Comparison of ENCODE assay signal across 13 cellular contexts in genomic region chr2:112579280-112579679, GRCh38. TPM values are rescaled to one million over a fixed set of nuclear protein-coding genes. Genes with fewer than 3 reads are reported as not detected.
DNase-seq lines count a peak whose midpoint lies in the region; ATAC-seq, FAIRE-seq and TF ChIP-seq lines count a peak whose summit lies in the region.
"Had no signal": no experiment of that assay in that cellular context is flagged by ENCODE, and none has a peak within 500 bp of the region (broad histone marks: within the 10 kb centered on the region; RNA-seq: fewer than 3 reads in every experiment).

No MANE protein-coding gene starts in this region.

- no peak for ATAC-seq in HG03135 (IDR thresholded peaks at IDR 0.05; ENCODE audit: unreplicated experiment)
- ATAC-seq: psoas muscle, WTC11 had no signal

- no peaks in the 10 kb centered on the region for H3K27me3 ChIP-seq in bronchial epithelial cell (ENCODE audit: control insufficient read depth, insufficient read depth, low read length)

- DNase-seq in GM03348 (ENCODE audit: low spot score) (peak; percentile 47), NCI-H2029 treated with DMSO at 0.1 percent for 48 hours (lab: John Stamatoyannopoulos, UW) (peak; percentile 45), bronchial epithelial cell (ENCODE audit: low read depth) (peak; percentile 93), middle frontal gyrus (ENCODE audit: extremely low spot score, low spot score) (peak; percentile 42), T-helper 9 cell (no peak), HT-29 (ENCODE audit: low spot score) (no peak), D721Med (ENCODE audit: insufficient read length, low spot score) (no peak)
- DNase-seq: activated naive CD4-positive, alpha-beta T cell treated with anti-CD3 and anti-CD28 coated beads, Interleukin-2, amount 50 U/mL, for 16 hours; KG1; NK-92 treated with Interleukin-12 subunit alpha and Interleukin-12 subunit beta, amount 100 ng/mL, for 24 hours; psoas muscle had no signal

- no peak for FAIRE-seq in bronchial epithelial cell (lab: Jason Lieb, UNC)
- no peak for FAIRE-seq in D721Med (lab: Jason Lieb, UNC)

- TF ChIP-seq CTCF in bronchial epithelial cell (IDR thresholded peaks at IDR 0.05; ENCODE audit: insufficient read depth, low read length, severe bottlenecking) (no peak), D721Med (IDR thresholded peaks at IDR 0.05; ENCODE audit: insufficient read depth, missing control alignments) (no peak)

- H3K4me3 ChIP-seq in bronchial epithelial cell (ENCODE audit: low read depth, low read length) = no peak overlapping the region
- H3K4me3 ChIP-seq: psoas muscle had no signal

- H3K36me3 ChIP-seq in bronchial epithelial cell (ENCODE audit: control insufficient read depth, insufficient read depth, low read length) = peaks cover 4% of the 10 kb centered on the region

RNA-seq across cellular contexts. Expression of gene CHCHD5, which starts 5.1 kb away (rescaled TPM):
- 10.3 and 20.2 TPM in 2 replicates for total RNA-seq in bronchial epithelial cell
- 24.7 and 36.1 TPM in 2 replicates for total RNA-seq in HT-29 (2014; rRNA removed; shearing (Covaris generic))

RNA-seq across cellular contexts. Expression of gene POLR1B, which starts 37.0 kb away (rescaled TPM):
- 25.7 and 40.8 TPM in 2 replicates for total RNA-seq in bronchial epithelial cell
- total RNA-seq in HT-29 (2014; rRNA removed; shearing (Covaris generic)) = 33.0 and 33.5 TPM in 2 replicates

Comparison
In these comparisons a context has a peak if more than half of its experiments do, and no peak if none do; other contexts are left out.
1. DNase-seq: peak in GM03348 (single experiment), NCI-H2029 treated with DMSO at 0.1 percent for 48 hours (single experiment), bronchial epithelial cell (single experiment) and middle frontal gyrus (single experiment); none in T-helper 9 cell (single experiment), HT-29 (single experiment) and D721Med (single experiment).